ENCODE assay signal across 8 cellular contexts in the genomic region with DNA sequence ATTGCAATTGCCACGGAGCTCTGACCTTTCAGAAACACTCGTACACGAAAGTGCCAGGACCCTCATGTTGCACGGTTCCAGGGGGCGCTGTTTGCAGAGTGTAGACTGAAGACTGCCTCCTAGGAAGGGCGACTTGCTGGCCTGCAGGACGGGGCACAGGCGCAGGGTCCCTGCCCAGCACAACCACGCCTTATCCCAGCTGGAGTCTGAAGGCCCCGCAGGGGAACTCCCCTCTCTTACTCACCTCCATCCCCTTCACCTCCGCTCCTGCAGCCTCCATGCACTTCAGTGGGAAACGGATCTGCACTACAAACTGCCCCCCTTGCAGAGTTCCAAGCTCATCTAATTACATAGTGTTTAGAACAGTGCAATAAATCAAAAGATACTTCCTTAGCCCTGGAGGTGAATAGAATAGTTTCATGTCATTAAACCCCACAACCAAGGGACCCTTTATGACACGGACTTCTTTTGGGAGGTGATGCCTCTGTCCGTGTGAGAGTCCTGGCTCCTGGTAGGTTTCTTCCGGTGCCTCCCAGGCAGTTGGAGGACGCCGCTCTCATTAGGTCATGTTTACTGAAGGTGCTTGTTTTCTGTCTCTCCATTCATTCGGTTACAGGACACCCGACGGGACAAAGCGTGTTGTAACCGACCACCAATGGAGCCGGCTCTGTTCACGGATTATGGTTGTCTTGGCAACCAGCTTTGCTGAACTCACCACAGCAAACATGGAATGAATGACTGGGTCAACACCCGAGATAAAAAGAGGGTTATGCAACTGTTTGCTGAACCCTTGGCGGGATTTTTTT.
A peak's percentile ranks its signal among the peaks of the same experiment; 100 is the strongest.
DNase-seq lines count a peak whose midpoint lies in the region; ATAC-seq and TF ChIP-seq lines count a peak whose summit lies in the region.

No MANE protein-coding gene starts in this region.

- ATAC-seq in HG02885 (IDR thresholded peaks at IDR 0.05; ENCODE audit: poor library complexity, unreplicated experiment), result no peak

- DNase-seq in Daoy (ENCODE audit: low read depth) (peak; percentile 77), NCI-H2081 treated with DMSO at 0.1 percent for 48 hours (lab: John Stamatoyannopoulos, UW) (peak; percentile 92), cardiac fibroblast (ENCODE audit: low read depth in 2 of 2) (peak; percentile 82 to 97), HCEC 1CT (no peak)
- DNase-seq in activated CD4-positive, CD25-positive, alpha-beta regulatory T cell treated with anti-CD3 and anti-CD28 coated beads, Interleukin-2, amount 50 U/mL, for 72 hours, result no peak
- DNase-seq in stimulated activated CD4-positive, alpha-beta T cell treated with anti-CD3 and anti-CD28 coated beads, Interleukin-4, amount 100 ng/mL, for 24 hours, result no peak

- H3K4me1 ChIP-seq in mesodermal cell (ENCODE audit: control insufficient read depth, insufficient read depth, low read length, poor library complexity, severe bottlenecking), result peaks cover 7% of the 10 kb centered on the region

- 12 to 15% methylated on average over 15 to 18 of the region's 26 CpGs for WGBS in mesodermal cell (ENCODE audit: insufficient coverage in 2 of 2), 2 experiments

- peaks cover 7% of the 10 kb centered on the region for H3K9me3 ChIP-seq in mesodermal cell (ENCODE audit: control insufficient read depth, low read length)

- H3K4me3 ChIP-seq in cardiac fibroblast (replicated peaks in 1 of 2; ENCODE audit: low read depth in 2 of 2, low read length in 2 of 2) (no peak overlapping the region), mesodermal cell (ENCODE audit: extremely low read depth, insufficient read depth, low read length, poor library complexity, severe bottlenecking) (no peak overlapping the region)

- peak overlapping the region; percentile 94 for H3K27ac ChIP-seq in mesodermal cell (ENCODE audit: low read depth, low read length, severe bottlenecking)

- TF ChIP-seq CTCF in cardiac fibroblast (IDR thresholded peaks at IDR 0.05; ENCODE audit: low read depth, low read length), result no peak

- H3K36me3 ChIP-seq in mesodermal cell (ENCODE audit: control insufficient read depth, insufficient read depth, low read length), result no peaks in the 10 kb centered on the region

Comparison
In these comparisons a context has a peak if more than half of its experiments do, and no peak if none do; other contexts are left out.
1. DNase-seq: peak in Daoy (single experiment), NCI-H2081 treated with DMSO at 0.1 percent for 48 hours (single experiment) and cardiac fibroblast (2 of 2); none in HCEC 1CT (single experiment), activated CD4-positive, CD25-positive, alpha-beta regulatory T cell treated with anti-CD3 and anti-CD28 coated beads, Interleukin-2, amount 50 U/mL, for 72 hours (single experiment) and stimulated activated CD4-positive, alpha-beta T cell treated with anti-CD3 and anti-CD28 coated beads, Interleukin-4, amount 100 ng/mL, for 24 hours (single experiment).